ENCODE assay signal across 13 cellular contexts in the genomic region with DNA sequence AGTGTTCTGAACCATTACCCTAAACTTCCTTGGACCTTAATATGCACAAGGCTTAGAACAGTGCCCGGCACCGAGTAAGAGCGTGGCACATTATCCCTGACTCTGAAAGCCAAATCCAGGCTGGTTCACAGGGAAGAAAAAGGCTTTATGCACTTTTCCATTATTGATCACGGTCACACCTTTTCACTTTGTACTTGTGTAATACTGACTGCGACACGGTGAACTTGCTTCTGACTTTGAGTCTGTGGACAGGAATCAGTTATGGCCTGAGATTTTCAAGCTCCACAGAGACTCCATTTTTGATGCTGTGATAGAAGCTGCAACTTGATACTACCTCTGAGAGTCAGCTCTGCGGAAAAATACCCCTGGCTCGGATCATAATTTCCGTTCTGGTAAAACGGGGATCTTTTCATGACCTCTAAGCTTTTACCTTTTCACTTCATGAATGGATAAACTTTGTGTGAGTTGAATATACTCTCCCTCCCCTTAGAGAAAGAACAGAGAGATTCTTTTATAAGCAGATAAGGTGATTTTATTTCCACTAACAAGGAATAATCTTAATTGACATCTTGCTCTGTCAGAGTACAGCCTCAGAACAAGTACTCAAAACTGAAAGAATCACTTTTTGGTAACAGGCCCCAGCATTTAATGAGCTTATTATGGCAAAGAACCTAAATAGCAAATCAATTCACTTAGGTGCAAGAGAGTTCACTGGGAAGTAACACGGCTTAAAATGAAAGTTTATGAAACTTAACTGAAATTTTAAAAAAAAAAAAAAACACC.
DNase-seq lines count a peak whose midpoint lies in the region; ATAC-seq, FAIRE-seq and TF ChIP-seq lines count a peak whose summit lies in the region.
"Had no signal": no experiment of that assay in that cellular context is flagged by ENCODE, and none has a peak within 500 bp of the region (broad histone marks: within the 10 kb centered on the region; RNA-seq: fewer than 3 reads in every experiment).

No MANE protein-coding gene starts in this region.

- ATAC-seq in HepG2 = no peak
- ATAC-seq in K562 = no peak
- ATAC-seq in stimulated activated naive CD8-positive, alpha-beta T cell treated with anti-CD3 and anti-CD28 coated beads, Interleukin-15, Interleukin-2, amounts not matched to agents 100 U/mL and 50 U/mL, for 24 hours = peak; percentile 17
- no peak for ATAC-seq in upper lobe of left lung (ENCODE audit: low FRiP score in 2 of 2)
- ATAC-seq: Panc1 had no signal

- H3K4me2 ChIP-seq in HepG2 (ENCODE audit: low read depth, low read length) (no peak overlapping the region), K562 (ENCODE audit: insufficient read depth, low read length) (no peak overlapping the region)

- no peaks in the 10 kb centered on the region for H3K36me3 ChIP-seq in liver (ENCODE audit: control insufficient read depth in 4 of 4, insufficient read depth in 3 of 4, low read depth in 1 of 4, low read length in 3 of 4)
- no peaks in the 10 kb centered on the region for H3K36me3 ChIP-seq in HepG2 (replicated peaks in 1 of 2; ENCODE audit: control insufficient read depth in 1 of 2, insufficient read depth in 2 of 2, low read length in 2 of 2)
- no peaks in the 10 kb centered on the region for H3K36me3 ChIP-seq in K562 (ENCODE audit: control insufficient read depth, insufficient read depth, low read length)
- H3K36me3 ChIP-seq in upper lobe of left lung = no peaks in the 10 kb centered on the region

- intact Hi-C loops in HepG2 (cut with micrococcal nuclease; ENCODE audit: unreplicated experiment) (loop anchor here (10.0 kb wide), 1 partner anchor 125 kb away; no protein-coding TSS in a partner anchor), K562 (cut with micrococcal nuclease) (no loop called here)

- H3K4me3 ChIP-seq in liver (ENCODE audit: low read depth in 1 of 3, low read length in 3 of 3) (no peak overlapping the region), HepG2 (replicated peaks in 1 of 3; ENCODE audit: insufficient read depth in 1 of 3, low read depth in 2 of 3, low read length in 3 of 3) (no peak overlapping the region), K562 (no peak overlapping the region), upper lobe of left lung (no peak overlapping the region)
- H3K4me3 ChIP-seq: testis had no signal

- peaks cover 5 to 23% (median 6%) of the 10 kb centered on the region in 4 donors for H3K4me1 ChIP-seq in liver (ENCODE audit: control insufficient read depth in 4 of 4, insufficient read depth in 4 of 4, low read length in 3 of 4)
- peaks cover 1% of the 10 kb centered on the region; the same call in 1 of the 2 replicates for H3K4me1 ChIP-seq in HepG2 (ENCODE audit: insufficient read depth, low read length)
- peaks cover 0 to 33% of the 10 kb centered on the region in 2 experiments; a peak in 4 of 5 replicates for H3K4me1 ChIP-seq in K562 (replicated peaks in 1 of 2; ENCODE audit: control insufficient read depth in 2 of 2, insufficient read depth in 2 of 2, low read length in 2 of 2)
- peaks cover 12 to 20% (median 14%) of the 10 kb centered on the region in 4 donors for H3K4me1 ChIP-seq in upper lobe of left lung

- H4K20me1 ChIP-seq in HepG2 (ENCODE audit: insufficient read depth, low read length) (no peaks in the 10 kb centered on the region), K562 (replicated peaks; ENCODE audit: control insufficient read depth, insufficient read depth, low read length) (no peaks in the 10 kb centered on the region)

- 75% methylated on average over 11 of the region's 11 CpGs for WGBS in liver
- 59% methylated on average over 11 of the region's 11 CpGs for WGBS in HepG2 (ENCODE audit: low lambda C conversion rate)
- 48% methylated on average over 11 of the region's 11 CpGs for WGBS in K562 (ENCODE audit: insufficient coverage, low coverage, missing lambda C conversion rate)
- 92 to 93% methylated on average over 11 of the region's 11 CpGs for WGBS in upper lobe of left lung, 2 donors

- CTCF ChIA-PET in HepG2 (lab: Yijun Ruan, JAX; ENCODE audit: low intra/inter-chr PET ratio, low total read pairs) (no interaction called here), K562 (lab: Yijun Ruan, JAX; ENCODE audit: low intra/inter-chr PET ratio) (no interaction called here)

- in situ Hi-C loops in HepG2 (cut with HindIII; ENCODE audit: extremely low pct_ligation_motif_present, low pct_unique_long_range_greater_than_20kb) (no loop called here), K562 (cut with MboI) (no loop called here)

- H2AFZ ChIP-seq in HepG2 (ENCODE audit: low read length) (no peak overlapping the region), K562 (ENCODE audit: low read depth, low read length) (peak overlapping the region; percentile 34; the same call in 1 of the 2 replicates)

- no peak for TF ChIP-seq POLR2A in HepG2 (IDR thresholded peaks at IDR 0.05; ENCODE audit: insufficient read depth in 1 of 2, low read depth in 2 of 2, low read length in 2 of 2)
- no peak for TF ChIP-seq POLR2A in K562 (conservative IDR thresholded peaks at IDR 0.05)
- TF ChIP-seq POLR2A in upper lobe of left lung (IDR thresholded peaks at IDR 0.05) = no peak

- BruUV-seq in HepG2 (replicated peaks; lab: Mats Ljungman, UMichigan) (no TSS peak), K562 (replicated peaks; lab: Mats Ljungman, UMichigan) (no TSS peak)

- H3K27ac ChIP-seq in liver (ENCODE audit: low read depth in 1 of 2, low read length in 2 of 2) (no peak overlapping the region), HepG2 (ENCODE audit: extremely low read length, insufficient read depth, low read length) (no peak overlapping the region), K562 (ENCODE audit: extremely low read depth, low read depth, low read length) (no peak overlapping the region), upper lobe of left lung (no peak overlapping the region)
- H3K27ac ChIP-seq: testis had no signal

- TF ChIP-seq CTCF in liver (IDR thresholded peaks at IDR 0.05; ENCODE audit: low read depth, low read length, missing input control) (no peak), HepG2 (CRISPR knock-in tag; IDR thresholded peaks at IDR 0.05) (no peak), K562 (IDR thresholded peaks at IDR 0.05 in 2 of 3, conservative IDR thresholded peaks at IDR 0.05 in 1 of 3; ENCODE audit: insufficient read depth in 2 of 3, low read depth in 1 of 3, low read length in 3 of 3) (no peak), upper lobe of left lung (IDR thresholded peaks at IDR 0.05) (no peak)

- no peaks in the 10 kb centered on the region for H3K9me1 ChIP-seq in K562 (ENCODE audit: control insufficient read depth, insufficient read depth, low read length)

- TF ChIP-seq RAD21 in liver (IDR thresholded peaks at IDR 0.05) (peak; percentile 8 to 21), HepG2 (CRISPR knock-in tag; IDR thresholded peaks at IDR 0.05) (no peak), K562 (CRISPR knock-in tag; conservative IDR thresholded peaks at IDR 0.05 in 1 of 2, IDR thresholded peaks at IDR 0.05 in 1 of 2) (no peak)

- DNase-seq in HepG2 (ENCODE audit: low spot score) (no peak), OCI-M1 (lab: John Stamatoyannopoulos, UW) (peak; percentile 28), K562 (ENCODE audit: extremely low read depth in 1 of 4, low spot score in 3 of 4) (no peak), NCI-H2227 (lab: John Stamatoyannopoulos, UW; ENCODE audit: unreplicated experiment) (no peak), iPS-NIHi11 (ENCODE audit: low spot score) (no peak), upper lobe of left lung (no peak)
- no peak for DNase-seq in stimulated activated naive CD8-positive, alpha-beta T cell treated with anti-CD3 and anti-CD28 coated beads, Interleukin-15, Interleukin-2, amounts not matched to agents 100 U/mL and 50 U/mL, for 24 hours
- DNase-seq: cerebellar nuclear complex, NCI-H446, nucleus accumbens, testis had no signal

- no peak overlapping the region for H3K9ac ChIP-seq in liver (ENCODE audit: low read depth in 1 of 2, low read length in 2 of 2)
- no peak overlapping the region for H3K9ac ChIP-seq in HepG2 (ENCODE audit: insufficient read depth, low read depth, low read length)
- H3K9ac ChIP-seq in K562 (ENCODE audit: insufficient read depth in 1 of 2, low read depth in 2 of 2, low read length in 2 of 2) = no peak overlapping the region

- TF ChIP-seq EP300 in HepG2 (IDR thresholded peaks at IDR 0.05; ENCODE audit: low read depth in 2 of 2, low read length in 2 of 2) (no peak), HepG2 (CRISPR knock-in tag; IDR thresholded peaks at IDR 0.05; ENCODE audit: borderline replicate concordance) (no peak), K562 (IDR thresholded peaks at IDR 0.05; ENCODE audit: low read length) (no peak), upper lobe of left lung (IDR thresholded peaks at IDR 0.05) (no peak)

- H3K9me3 ChIP-seq in liver (ENCODE audit: control insufficient read depth in 4 of 4, low read length in 3 of 4) (no peaks in the 10 kb centered on the region), HepG2 (ENCODE audit: low read length) (no peaks in the 10 kb centered on the region), K562 (replicated peaks; ENCODE audit: control insufficient read depth, insufficient read depth, low read depth, low read length) (no peaks in the 10 kb centered on the region), upper lobe of left lung (no peaks in the 10 kb centered on the region)
- H3K9me3 ChIP-seq: testis had no signal

- no peak for FAIRE-seq in HepG2 (lab: Jason Lieb, UNC)
- FAIRE-seq in K562 (lab: Jason Lieb, UNC) = no peak

- H3K27me3 ChIP-seq in liver (ENCODE audit: control insufficient read depth in 4 of 4, insufficient read depth in 4 of 4, low read length in 3 of 4) (no peaks in the 10 kb centered on the region), HepG2 (ENCODE audit: control insufficient read depth in 1 of 2, insufficient read depth in 2 of 2, low read length in 2 of 2) (no peaks in the 10 kb centered on the region; a peak in 1 of 5 replicates), K562 (ENCODE audit: control insufficient read depth in 2 of 2, insufficient read depth in 2 of 2, low read length in 2 of 2) (no peaks in the 10 kb centered on the region), upper lobe of left lung (no peaks in the 10 kb centered on the region)
- H3K27me3 ChIP-seq: testis had no signal

- H3K79me2 ChIP-seq in HepG2 (ENCODE audit: insufficient read depth, low read length) = no peaks in the 10 kb centered on the region
- H3K79me2 ChIP-seq in K562 (ENCODE audit: control insufficient read depth, insufficient read depth, low read length) = no peaks in the 10 kb centered on the region

- POLR2A ChIA-PET in HepG2 (lab: Yijun Ruan, JAX) (no interaction called here), K562 (lab: Yijun Ruan, JAX) (no interaction called here)

TF ChIP-seq in liver, 16 proteins besides CTCF, POLR2A, EP300 and RAD21 (continues in another document):
- TF ChIP-seq EGR1 (IDR thresholded peaks at IDR 0.05; ENCODE audit: low read depth in 2 of 2) (no peak), YY1 (IDR thresholded peaks at IDR 0.05) (peak; percentile 22), RXRA (IDR thresholded peaks at IDR 0.05) (peak in 1 of 2 donors; percentile 47)

TF ChIP-seq in K562, 482 proteins besides CTCF, POLR2A, EP300 and RAD21 (continues in another document):
- TF ChIP-seq TRIM24 (IDR thresholded peaks at IDR 0.05) (no peak), RAD51 (IDR thresholded peaks at IDR 0.05; ENCODE audit: borderline replicate concordance, low read depth) (no peak), MAZ (CRISPR knock-in tag; conservative IDR thresholded peaks at IDR 0.05 in 1 of 2, IDR thresholded peaks at IDR 0.05 in 1 of 2) (no peak), CBFB (CRISPR knock-in tag; IDR thresholded peaks at IDR 0.05) (no peak), ZKSCAN3 (CRISPR knock-in tag; IDR thresholded peaks at IDR 0.05) (no peak)
